Comparison of ENCODE assay signal across 31 cellular contexts in genomic region chr18:74276609-74277008, GRCh38. TPM values are rescaled to one million over a fixed set of nuclear protein-coding genes. Genes with fewer than 3 reads are reported as not detected.
"Had no signal": no experiment of that assay in that cellular context is flagged by ENCODE, and none has a peak within 500 bp of the region (broad histone marks: within the 10 kb centered on the region; RNA-seq: fewer than 3 reads in every experiment).

No MANE protein-coding gene starts in this region.

- H3K36me3 Mint-ChIP-seq: activated naive CD8-positive, alpha-beta T cell treated with anti-CD3 and anti-CD28 coated beads, Interleukin-2, amount 10 ng/mL, durations not matched to agents 7 days and 5 days had no signal

- H3K4me3 Mint-ChIP-seq: activated naive CD8-positive, alpha-beta T cell treated with anti-CD3 and anti-CD28 coated beads, Interleukin-2, amount 10 ng/mL, durations not matched to agents 7 days and 5 days; activated T-cell treated with anti-CD3 and anti-CD28 coated beads, Interleukin-2, amount 50 U/mL, for 4 hours; dendritic cell treated with granulocyte-macrophage colony-stimulating factor and Interleukin-4, amounts not matched to agents 40 ng/mL and 50 ng/mL, for 4 days; naive thymus-derived CD8-positive, alpha-beta T cell; stimulated activated effector memory CD8-positive, alpha-beta T cell treated with anti-CD3 and anti-CD28 coated beads, Interleukin-12 subunit alpha, Interleukin-12 subunit beta, amount 100 ng/mL, for 72 hours had no signal

- H3K27ac Mint-ChIP-seq: activated naive CD8-positive, alpha-beta T cell treated with anti-CD3 and anti-CD28 coated beads, Interleukin-2, amount 10 ng/mL, durations not matched to agents 7 days and 5 days; activated T-helper 2 cell treated with anti-CD3 and anti-CD28 coated beads, Interferon-gamma antibody, Interleukin-2, Interleukin-4, amounts not matched to agents 10 μg/mL and 5 μg/mL and 100 μg/mL, durations not matched to agents 14 hours and 24 hours and 36 hours; dendritic cell treated with granulocyte-macrophage colony-stimulating factor and Interleukin-4, amounts not matched to agents 40 ng/mL and 50 ng/mL, for 4 days; naive thymus-derived CD8-positive, alpha-beta T cell; stimulated activated effector memory CD8-positive, alpha-beta T cell treated with anti-CD3 and anti-CD28 coated beads, Interleukin-12 subunit alpha, Interleukin-12 subunit beta, amount 100 ng/mL, for 72 hours had no signal

- DNase-seq: activated CD4-positive, alpha-beta T cell treated with anti-CD3 and anti-CD28 coated beads for 4 hours; activated CD4-positive, alpha-beta T cell treated with anti-CD3 and anti-CD28 coated beads, Interleukin-2, amount 50 U/mL, for 48 hours; activated CD4-positive, CD25-positive, alpha-beta regulatory T cell; activated CD8-positive, alpha-beta memory T cell treated with anti-CD3 and anti-CD28 coated beads, Interleukin-2, amount 50 U/mL, for 48 hours; activated naive CD4-positive, alpha-beta T cell treated with Interleukin-2 at 50 U/mL for 16 hours; activated naive CD8-positive, alpha-beta T cell treated with anti-CD3 and anti-CD28 coated beads, Interleukin-2, amount 10 ng/mL, durations not matched to agents 7 days and 5 days; activated T-cell treated with anti-CD3 and anti-CD28 coated beads, Interleukin-2, amount 50 U/mL, for 4 hours; amygdala; effector CD4-positive, alpha-beta T cell; head of caudate nucleus; hypothalamus; left cardiac atrium; naive thymus-derived CD8-positive, alpha-beta T cell; ovary; psoas muscle; right cardiac atrium; stimulated activated CD4-positive, alpha-beta T cell treated with anti-CD3 and anti-CD28 coated beads, Interleukin-12 subunit alpha, Interleukin-12 subunit beta, amount 100 ng/mL, for 4 hours; stomach; T1000; transverse colon had no signal

- H3K9me3 Mint-ChIP-seq: activated naive CD8-positive, alpha-beta T cell treated with anti-CD3 and anti-CD28 coated beads, Interleukin-2, amount 10 ng/mL, durations not matched to agents 7 days and 5 days; activated T-cell treated with anti-CD3 and anti-CD28 coated beads, Interleukin-2, amount 50 U/mL, for 4 hours; activated T-helper 2 cell treated with anti-CD3 and anti-CD28 coated beads, Interferon-gamma antibody, Interleukin-2, Interleukin-4, amounts not matched to agents 10 μg/mL and 5 μg/mL and 100 μg/mL, durations not matched to agents 14 hours and 24 hours and 36 hours; dendritic cell treated with granulocyte-macrophage colony-stimulating factor and Interleukin-4, amounts not matched to agents 40 ng/mL and 50 ng/mL, for 4 days; naive thymus-derived CD8-positive, alpha-beta T cell; stimulated activated effector memory CD8-positive, alpha-beta T cell treated with anti-CD3 and anti-CD28 coated beads, Interleukin-12 subunit alpha, Interleukin-12 subunit beta, amount 100 ng/mL, for 72 hours had no signal

- H3K27me3 Mint-ChIP-seq: activated naive CD8-positive, alpha-beta T cell treated with anti-CD3 and anti-CD28 coated beads, Interleukin-2, amount 10 ng/mL, durations not matched to agents 7 days and 5 days; dendritic cell treated with granulocyte-macrophage colony-stimulating factor and Interleukin-4, amounts not matched to agents 40 ng/mL and 50 ng/mL, for 4 days; naive thymus-derived CD8-positive, alpha-beta T cell had no signal

- ATAC-seq: activated T-cell treated with anti-CD3 and anti-CD28 coated beads, Interleukin-2, amount 50 U/mL, for 4 hours; gastroesophageal sphincter; naive thymus-derived CD8-positive, alpha-beta T cell; psoas muscle; stimulated activated effector memory CD8-positive, alpha-beta T cell treated with anti-CD3 and anti-CD28 coated beads, Interleukin-12 subunit alpha, Interleukin-12 subunit beta, amount 100 ng/mL, for 72 hours had no signal

RNA-seq across cellular contexts. Expression of gene C18orf63, which starts 39.0 kb away (rescaled TPM):
- total RNA-seq: activated CD8-positive, alpha-beta memory T cell treated with anti-CD3 and anti-CD28 coated beads for 36 hours; activated naive CD8-positive, alpha-beta T cell treated with anti-CD3 and anti-CD28 coated beads, Interleukin-2, amount 10 ng/mL, durations not matched to agents 7 days and 5 days; activated T-cell treated with anti-CD3 and anti-CD28 coated beads, Interleukin-2, amount 50 U/mL, for 4 hours; activated T-helper 2 cell treated with anti-CD3 and anti-CD28 coated beads, Interferon-gamma antibody, Interleukin-2, Interleukin-4, amounts not matched to agents 10 μg/mL and 5 μg/mL and 100 μg/mL, durations not matched to agents 14 hours and 24 hours and 36 hours; cardiac muscle cell; esophagus muscularis mucosa; gastroesophageal sphincter; left cardiac atrium; lung microvascular endothelial cell; naive thymus-derived CD8-positive, alpha-beta T cell; ovary; psoas muscle; right cardiac atrium; skeletal muscle tissue; stomach; T-helper 1 cell treated with Interleukin-12 subunit alpha and Interleukin-12 subunit beta and Interleukin-4 antibody, amounts not matched to agents 30 ng/mL and 1 ng/mL, for 36 hours; temporal lobe; transverse colon had no signal
